ENCODE assay signal across 15 cellular contexts in the genomic region with DNA sequence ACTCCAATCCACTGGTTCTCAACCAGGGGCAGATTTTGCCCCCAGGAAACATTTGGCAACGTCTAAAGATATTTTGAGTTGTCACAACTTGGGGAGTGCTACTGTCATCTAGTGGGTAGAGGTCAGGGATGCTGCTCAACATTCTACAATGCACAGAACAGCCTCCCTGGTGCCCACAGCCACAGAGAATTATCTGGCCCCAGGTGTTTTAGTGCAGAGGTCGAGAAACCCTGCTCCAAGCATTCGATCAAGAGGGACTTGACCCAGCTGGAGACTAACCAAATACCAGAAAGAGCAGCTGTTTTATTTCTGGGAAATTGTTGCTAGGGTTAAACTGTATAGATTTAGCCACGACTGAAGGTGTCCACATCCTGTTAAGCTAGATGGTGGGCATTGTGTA. TPM values are rescaled to one million over a fixed set of nuclear protein-coding genes. Genes with fewer than 3 reads are reported as not detected.
DNase-seq lines count a peak whose midpoint lies in the region; ATAC-seq and FAIRE-seq lines count a peak whose summit lies in the region.
"Had no signal": no experiment of that assay in that cellular context is flagged by ENCODE, and none has a peak within 500 bp of the region (broad histone marks: within the 10 kb centered on the region; RNA-seq: fewer than 3 reads in every experiment).

No MANE protein-coding gene starts in this region.

- FAIRE-seq in GM19239 (lab: Jason Lieb, UNC) = no peak

- H3K27ac Mint-ChIP-seq in activated T-cell treated with anti-CD3 and anti-CD28 coated beads, Interleukin-2, amount 50 U/mL, for 72 hours = peak overlapping the region; percentile 83

- DNase-seq in stimulated activated CD4-positive, alpha-beta T cell treated with anti-CD3 and anti-CD28 coated beads, Interleukin-4, amount 100 ng/mL, for 24 hours = peak; percentile 5
- DNase-seq in stimulated activated CD4-positive, alpha-beta T cell treated with anti-CD3 and anti-CD28 coated beads, Interleukin-4, amount 100 ng/mL, for 1 hour = no peak
- DNase-seq in activated T-cell treated with anti-CD3 and anti-CD28 coated beads, Interleukin-2, amount 50 U/mL, for 72 hours = no peak
- DNase-seq in amygdala (lab: John Stamatoyannopoulos, UW) (no peak), GM19239 (ENCODE audit: insufficient read length, low spot score) (no peak), pons (ENCODE audit: low spot score) (no peak)
- DNase-seq: amniotic stem cell, H7, islet precursor cell, MG63, NCI-H345, SIG-M5 had no signal

- peaks cover 3 to 24% of the 10 kb centered on the region in 2 donors for H3K36me3 Mint-ChIP-seq in activated T-cell treated with anti-CD3 and anti-CD28 coated beads, Interleukin-2, amount 50 U/mL, for 72 hours (ENCODE audit: insufficient read depth in 2 of 2)

- peak; percentile 37 for ATAC-seq in HG03354 (IDR thresholded peaks at IDR 0.05; ENCODE audit: poor library complexity, severe bottlenecking, unreplicated experiment)
- ATAC-seq in activated T-cell treated with anti-CD3 and anti-CD28 coated beads, Interleukin-2, amount 50 U/mL, for 72 hours (replicated peaks in 1 of 2) = no peak
- ATAC-seq in HG03457 (IDR thresholded peaks at IDR 0.05; ENCODE audit: unreplicated experiment) = no peak

- H3K27me3 Mint-ChIP-seq in activated T-cell treated with anti-CD3 and anti-CD28 coated beads, Interleukin-2, amount 50 U/mL, for 72 hours (ENCODE audit: low read depth) = no peaks in the 10 kb centered on the region

- H3K4me1 Mint-ChIP-seq in activated T-cell treated with anti-CD3 and anti-CD28 coated beads, Interleukin-2, amount 50 U/mL, for 72 hours (ENCODE audit: low read depth) = peaks cover 100% of the 10 kb centered on the region

- no peaks in the 10 kb centered on the region for H3K9me3 Mint-ChIP-seq in activated T-cell treated with anti-CD3 and anti-CD28 coated beads, Interleukin-2, amount 50 U/mL, for 72 hours

- peak overlapping the region; percentile 81 to 83 for H3K4me3 Mint-ChIP-seq in activated T-cell treated with anti-CD3 and anti-CD28 coated beads, Interleukin-2, amount 50 U/mL, for 72 hours

RNA-seq across cellular contexts. Expression of a gene that starts 19.2 kb away (rescaled TPM):
- total RNA-seq in activated T-cell treated with anti-CD3 and anti-CD28 coated beads, Interleukin-2, amount 50 U/mL, for 72 hours = 100 to 1,000 TPM; 160 to 178 TPM
- total RNA-seq: myocyte had no signal

RNA-seq across cellular contexts. Expression of a gene that starts 54.5 kb away (rescaled TPM):
- 1 to 10 TPM; 7.4 to 8.3 TPM for total RNA-seq in activated T-cell treated with anti-CD3 and anti-CD28 coated beads, Interleukin-2, amount 50 U/mL, for 72 hours
